In the genomic region with DNA sequence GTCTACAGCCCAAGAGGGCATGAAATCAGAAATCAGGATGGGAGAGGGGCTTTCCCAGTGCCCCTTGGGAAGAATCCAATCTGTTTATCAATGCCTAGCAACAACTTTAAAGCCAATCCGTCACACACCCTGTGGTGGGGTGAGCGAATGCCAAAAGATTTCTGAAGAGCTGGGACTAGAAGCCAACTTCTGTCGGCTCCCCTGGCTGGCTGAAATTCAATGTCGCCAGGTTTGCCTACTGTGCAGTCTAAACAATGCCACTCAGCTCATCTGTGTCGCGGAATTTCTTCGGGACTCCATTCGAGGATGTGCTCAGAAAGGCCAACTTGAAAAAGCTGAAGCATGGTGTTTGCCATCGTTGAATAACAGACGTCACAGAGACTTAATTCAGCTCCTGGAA, we compare ENCODE assay signal across 1 cellular context.
TF ChIP-seq lines count a peak whose summit lies in the region.

No MANE protein-coding gene starts in this region.

TF ChIP-seq in GM23338, 12 proteins besides CTCF, POLR2A, EP300 and RAD21 (continued from another document):
- TF ChIP-seq, protein P1, sequence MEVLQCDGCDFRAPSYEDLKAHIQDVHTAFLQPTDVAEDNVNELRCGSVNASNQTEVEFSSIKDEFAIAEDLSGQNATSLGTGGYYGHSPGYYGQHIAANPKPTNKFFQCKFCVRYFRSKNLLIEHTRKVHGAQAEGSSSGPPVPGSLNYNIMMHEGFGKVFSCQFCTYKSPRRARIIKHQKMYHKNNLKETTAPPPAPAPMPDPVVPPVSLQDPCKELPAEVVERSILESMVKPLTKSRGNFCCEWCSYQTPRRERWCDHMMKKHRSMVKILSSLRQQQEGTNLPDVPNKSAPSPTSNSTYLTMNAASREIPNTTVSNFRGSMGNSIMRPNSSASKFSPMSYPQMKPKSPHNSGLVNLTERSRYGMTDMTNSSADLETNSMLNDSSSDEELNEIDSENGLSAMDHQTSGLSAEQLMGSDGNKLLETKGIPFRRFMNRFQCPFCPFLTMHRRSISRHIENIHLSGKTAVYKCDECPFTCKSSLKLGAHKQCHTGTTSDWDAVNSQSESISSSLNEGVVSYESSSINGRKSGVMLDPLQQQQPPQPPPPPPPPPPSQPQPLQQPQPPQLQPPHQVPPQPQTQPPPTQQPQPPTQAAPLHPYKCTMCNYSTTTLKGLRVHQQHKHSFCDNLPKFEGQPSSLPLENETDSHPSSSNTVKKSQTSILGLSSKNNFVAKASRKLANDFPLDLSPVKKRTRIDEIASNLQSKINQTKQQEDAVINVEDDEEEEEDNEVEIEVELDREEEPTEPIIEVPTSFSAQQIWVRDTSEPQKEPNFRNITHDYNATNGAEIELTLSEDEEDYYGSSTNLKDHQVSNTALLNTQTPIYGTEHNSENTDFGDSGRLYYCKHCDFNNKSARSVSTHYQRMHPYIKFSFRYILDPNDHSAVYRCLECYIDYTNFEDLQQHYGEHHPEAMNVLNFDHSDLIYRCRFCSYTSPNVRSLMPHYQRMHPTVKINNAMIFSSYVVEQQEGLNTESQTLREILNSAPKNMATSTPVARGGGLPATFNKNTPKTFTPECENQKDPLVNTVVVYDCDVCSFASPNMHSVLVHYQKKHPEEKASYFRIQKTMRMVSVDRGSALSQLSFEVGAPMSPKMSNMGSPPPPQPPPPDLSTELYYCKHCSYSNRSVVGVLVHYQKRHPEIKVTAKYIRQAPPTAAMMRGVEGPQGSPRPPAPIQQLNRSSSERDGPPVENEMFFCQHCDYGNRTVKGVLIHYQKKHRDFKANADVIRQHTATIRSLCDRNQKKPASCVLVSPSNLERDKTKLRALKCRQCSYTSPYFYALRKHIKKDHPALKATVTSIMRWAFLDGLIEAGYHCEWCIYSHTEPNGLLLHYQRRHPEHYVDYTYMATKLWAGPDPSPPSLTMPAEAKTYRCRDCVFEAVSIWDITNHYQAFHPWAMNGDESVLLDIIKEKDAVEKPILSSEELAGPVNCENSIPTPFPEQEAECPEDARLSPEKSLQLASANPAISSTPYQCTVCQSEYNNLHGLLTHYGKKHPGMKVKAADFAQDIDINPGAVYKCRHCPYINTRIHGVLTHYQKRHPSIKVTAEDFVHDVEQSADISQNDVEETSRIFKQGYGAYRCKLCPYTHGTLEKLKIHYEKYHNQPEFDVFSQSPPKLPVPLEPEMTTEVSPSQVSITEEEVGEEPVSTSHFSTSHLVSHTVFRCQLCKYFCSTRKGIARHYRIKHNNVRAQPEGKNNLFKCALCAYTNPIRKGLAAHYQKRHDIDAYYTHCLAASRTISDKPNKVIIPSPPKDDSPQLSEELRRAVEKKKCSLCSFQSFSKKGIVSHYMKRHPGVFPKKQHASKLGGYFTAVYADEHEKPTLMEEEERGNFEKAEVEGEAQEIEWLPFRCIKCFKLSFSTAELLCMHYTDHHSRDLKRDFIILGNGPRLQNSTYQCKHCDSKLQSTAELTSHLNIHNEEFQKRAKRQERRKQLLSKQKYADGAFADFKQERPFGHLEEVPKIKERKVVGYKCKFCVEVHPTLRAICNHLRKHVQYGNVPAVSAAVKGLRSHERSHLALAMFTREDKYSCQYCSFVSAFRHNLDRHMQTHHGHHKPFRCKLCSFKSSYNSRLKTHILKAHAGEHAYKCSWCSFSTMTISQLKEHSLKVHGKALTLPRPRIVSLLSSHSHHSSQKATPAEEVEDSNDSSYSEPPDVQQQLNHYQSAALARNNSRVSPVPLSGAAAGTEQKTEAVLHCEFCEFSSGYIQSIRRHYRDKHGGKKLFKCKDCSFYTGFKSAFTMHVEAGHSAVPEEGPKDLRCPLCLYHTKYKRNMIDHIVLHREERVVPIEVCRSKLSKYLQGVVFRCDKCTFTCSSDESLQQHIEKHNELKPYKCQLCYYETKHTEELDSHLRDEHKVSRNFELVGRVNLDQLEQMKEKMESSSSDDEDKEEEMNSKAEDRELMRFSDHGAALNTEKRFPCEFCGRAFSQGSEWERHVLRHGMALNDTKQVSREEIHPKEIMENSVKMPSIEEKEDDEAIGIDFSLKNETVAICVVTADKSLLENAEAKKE (CRISPR knock-in tag; IDR thresholded peaks at IDR 0.05): no peak
- TF ChIP-seq EZH2phosphoT487 (IDR thresholded peaks at IDR 0.05; ENCODE audit: unreplicated experiment) (no peak), POLR2AphosphoS5 (IDR thresholded peaks at IDR 0.05; ENCODE audit: low read depth) (no peak), NANOG (IDR thresholded peaks at IDR 0.05; ENCODE audit: borderline replicate concordance) (no peak), STAT1 (IDR thresholded peaks at IDR 0.05; ENCODE audit: unreplicated experiment) (no peak)
- TF ChIP-seq, protein P2, sequence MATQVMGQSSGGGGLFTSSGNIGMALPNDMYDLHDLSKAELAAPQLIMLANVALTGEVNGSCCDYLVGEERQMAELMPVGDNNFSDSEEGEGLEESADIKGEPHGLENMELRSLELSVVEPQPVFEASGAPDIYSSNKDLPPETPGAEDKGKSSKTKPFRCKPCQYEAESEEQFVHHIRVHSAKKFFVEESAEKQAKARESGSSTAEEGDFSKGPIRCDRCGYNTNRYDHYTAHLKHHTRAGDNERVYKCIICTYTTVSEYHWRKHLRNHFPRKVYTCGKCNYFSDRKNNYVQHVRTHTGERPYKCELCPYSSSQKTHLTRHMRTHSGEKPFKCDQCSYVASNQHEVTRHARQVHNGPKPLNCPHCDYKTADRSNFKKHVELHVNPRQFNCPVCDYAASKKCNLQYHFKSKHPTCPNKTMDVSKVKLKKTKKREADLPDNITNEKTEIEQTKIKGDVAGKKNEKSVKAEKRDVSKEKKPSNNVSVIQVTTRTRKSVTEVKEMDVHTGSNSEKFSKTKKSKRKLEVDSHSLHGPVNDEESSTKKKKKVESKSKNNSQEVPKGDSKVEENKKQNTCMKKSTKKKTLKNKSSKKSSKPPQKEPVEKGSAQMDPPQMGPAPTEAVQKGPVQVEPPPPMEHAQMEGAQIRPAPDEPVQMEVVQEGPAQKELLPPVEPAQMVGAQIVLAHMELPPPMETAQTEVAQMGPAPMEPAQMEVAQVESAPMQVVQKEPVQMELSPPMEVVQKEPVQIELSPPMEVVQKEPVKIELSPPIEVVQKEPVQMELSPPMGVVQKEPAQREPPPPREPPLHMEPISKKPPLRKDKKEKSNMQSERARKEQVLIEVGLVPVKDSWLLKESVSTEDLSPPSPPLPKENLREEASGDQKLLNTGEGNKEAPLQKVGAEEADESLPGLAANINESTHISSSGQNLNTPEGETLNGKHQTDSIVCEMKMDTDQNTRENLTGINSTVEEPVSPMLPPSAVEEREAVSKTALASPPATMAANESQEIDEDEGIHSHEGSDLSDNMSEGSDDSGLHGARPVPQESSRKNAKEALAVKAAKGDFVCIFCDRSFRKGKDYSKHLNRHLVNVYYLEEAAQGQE (IDR thresholded peaks at IDR 0.05; ENCODE audit: unreplicated experiment): no peak
- TF ChIP-seq, protein P3, sequence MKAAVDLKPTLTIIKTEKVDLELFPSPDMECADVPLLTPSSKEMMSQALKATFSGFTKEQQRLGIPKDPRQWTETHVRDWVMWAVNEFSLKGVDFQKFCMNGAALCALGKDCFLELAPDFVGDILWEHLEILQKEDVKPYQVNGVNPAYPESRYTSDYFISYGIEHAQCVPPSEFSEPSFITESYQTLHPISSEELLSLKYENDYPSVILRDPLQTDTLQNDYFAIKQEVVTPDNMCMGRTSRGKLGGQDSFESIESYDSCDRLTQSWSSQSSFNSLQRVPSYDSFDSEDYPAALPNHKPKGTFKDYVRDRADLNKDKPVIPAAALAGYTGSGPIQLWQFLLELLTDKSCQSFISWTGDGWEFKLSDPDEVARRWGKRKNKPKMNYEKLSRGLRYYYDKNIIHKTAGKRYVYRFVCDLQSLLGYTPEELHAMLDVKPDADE (IDR thresholded peaks at IDR 0.05): no peak
